ENCODE assay signal across 1 cellular context in genomic region chr2:30464544-30465170, GRCh38.
TF ChIP-seq lines count a peak whose summit lies in the region.

No MANE protein-coding gene starts in this region.

TF ChIP-seq in K562, 482 proteins besides CTCF, POLR2A, EP300 and RAD21:
- TF ChIP-seq TOE1 (IDR thresholded peaks at IDR 0.05; ENCODE audit: borderline replicate concordance) = 0 out of 2 replicates have a peak, but pooled peaks have one; percentile 20
- TF ChIP-seq TOE1 (CRISPR knock-in tag; IDR thresholded peaks at IDR 0.05; ENCODE audit: borderline replicate concordance, low read depth) = no peak
- TF ChIP-seq XRCC4 (IDR thresholded peaks at IDR 0.05; ENCODE audit: extremely low read depth, insufficient read depth, insufficient read length) = no peak
- TF ChIP-seq DPF2 (IDR thresholded peaks at IDR 0.05) = 0 out of 2 replicates have a peak, but pooled peaks have one; percentile 14
- TF ChIP-seq NFRKB (IDR thresholded peaks at IDR 0.05; ENCODE audit: low read depth) = no peak
- TF ChIP-seq MEIS2 (IDR thresholded peaks at IDR 0.05; ENCODE audit: partially characterized antibody) = peak; percentile 78
- TF ChIP-seq PBX2 (CRISPR knock-in tag; IDR thresholded peaks at IDR 0.05; ENCODE audit: low read depth) = no peak
- peak; percentile 52 for TF ChIP-seq PBX2 (tag; conservative IDR thresholded peaks at IDR 0.05; ENCODE audit: low read depth)
- no peak for TF ChIP-seq CEBPG (CRISPR knock-in tag; IDR thresholded peaks at IDR 0.05)
- peak in 1 of 2 experiments; percentile 20; a peak in 1 of 4 replicates for TF ChIP-seq CEBPG (tag; conservative IDR thresholded peaks at IDR 0.05 in 1 of 2, IDR thresholded peaks at IDR 0.05 in 1 of 2)
- TF ChIP-seq PHB (CRISPR knock-in tag; IDR thresholded peaks at IDR 0.05) = no peak
- no peak for TF ChIP-seq HES1 (IDR thresholded peaks at IDR 0.05; ENCODE audit: low read depth)
- TF ChIP-seq ILK (tag; IDR thresholded peaks at IDR 0.05; ENCODE audit: borderline replicate concordance, low read depth) = no peak
- TF ChIP-seq TSC22D4 (tag; IDR thresholded peaks at IDR 0.05) = no peak
